Comparison of ENCODE assay signal across 16 cellular contexts in the genomic region with DNA sequence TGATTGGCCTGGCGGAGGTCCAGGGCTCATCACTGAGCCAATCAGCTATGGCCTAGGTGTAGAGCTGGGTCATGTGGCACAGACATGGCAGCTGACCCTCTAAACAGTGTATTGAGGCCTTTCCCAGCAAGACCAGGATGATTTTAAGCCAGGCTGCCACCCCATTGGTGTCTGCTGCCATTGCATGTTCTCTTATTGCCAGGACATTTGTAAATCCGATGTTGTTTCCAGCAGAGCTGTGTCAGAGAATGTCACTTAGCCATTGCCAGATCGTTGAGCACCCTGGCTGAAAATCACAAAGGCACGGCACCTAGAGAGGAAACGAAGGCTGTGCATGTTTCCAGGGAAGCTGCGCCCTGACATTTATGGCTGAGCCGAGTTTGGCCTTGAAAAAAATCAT. TPM values are rescaled to one million over a fixed set of nuclear protein-coding genes. Genes with fewer than 3 reads are reported as not detected.
DNase-seq lines count a peak whose midpoint lies in the region; ATAC-seq and TF ChIP-seq lines count a peak whose summit lies in the region.
"Had no signal": no experiment of that assay in that cellular context is flagged by ENCODE, and none has a peak within 500 bp of the region (broad histone marks: within the 10 kb centered on the region; RNA-seq: fewer than 3 reads in every experiment).

No MANE protein-coding gene starts in this region.

- H2BK120ac ChIP-seq in trophoblast cell (ENCODE audit: insufficient read depth, low read length, poor library complexity), result no peak overlapping the region

- TF ChIP-seq POLR2A in adrenal gland (IDR thresholded peaks at IDR 0.05), result no peak

- no peaks in the 10 kb centered on the region for H3K79me1 ChIP-seq in trophoblast cell (ENCODE audit: low read length)

- H3K9me3 ChIP-seq in skeletal muscle tissue (ENCODE audit: control insufficient read depth in 3 of 3, low read length in 3 of 3) (no peaks in the 10 kb centered on the region), trophoblast cell (ENCODE audit: insufficient read depth, low read depth, low read length) (no peaks in the 10 kb centered on the region), adrenal gland (replicated peaks in 1 of 3) (no peaks in the 10 kb centered on the region)

- H3K27ac ChIP-seq in skeletal muscle tissue (ENCODE audit: low read depth, low read length) (peak overlapping the region; percentile 22), trophoblast cell (ENCODE audit: low read depth, low read length) (no peak overlapping the region), adrenal gland (no peak overlapping the region)
- H3K27ac ChIP-seq: BLaER1 treated with 17β-estradiol and CSF1 and Interleukin-3, amounts not matched to agents 10 nM and 100 nM; HL-60 had no signal

- no peak overlapping the region for H3K18ac ChIP-seq in trophoblast cell (ENCODE audit: low read length)

- TF ChIP-seq CTCF in GM13977 (IDR thresholded peaks at IDR 0.05; ENCODE audit: extremely low read depth, insufficient read depth, missing control alignments) (no peak), adrenal gland (IDR thresholded peaks at IDR 0.05) (no peak)

- H4K8ac ChIP-seq in trophoblast cell (ENCODE audit: low read depth, low read length), result no peak overlapping the region

- no peak overlapping the region for H3K4me2 ChIP-seq in trophoblast cell (ENCODE audit: low read length)

- no peak overlapping the region for H3K23ac ChIP-seq in trophoblast cell (ENCODE audit: low read length)

- no peak overlapping the region for H4K91ac ChIP-seq in trophoblast cell (ENCODE audit: low read depth, low read length)

- H2BK5ac ChIP-seq in trophoblast cell (ENCODE audit: low read depth, low read length, poor library complexity), result no peak overlapping the region

- peak overlapping the region in 2 of 3 donors; percentile 16 to 26 for H3K9ac ChIP-seq in skeletal muscle tissue (ENCODE audit: low read depth in 1 of 3, low read length in 3 of 3)
- no peak overlapping the region for H3K9ac ChIP-seq in trophoblast cell (ENCODE audit: low read length)
- H3K9ac ChIP-seq: BLaER1 treated with 17β-estradiol and CSF1 and Interleukin-3, amounts not matched to agents 10 nM and 100 nM had no signal

- no peak overlapping the region for H3K14ac ChIP-seq in trophoblast cell (ENCODE audit: low read length)

- no peak overlapping the region for H2AFZ ChIP-seq in trophoblast cell (ENCODE audit: insufficient read depth, low read length, poor library complexity)

- H3K27me3 ChIP-seq in skeletal muscle tissue (ENCODE audit: control insufficient read depth in 3 of 3, insufficient read depth in 3 of 3, low read length in 3 of 3), result no peaks in the 10 kb centered on the region
- no peaks in the 10 kb centered on the region for H3K27me3 ChIP-seq in trophoblast cell (ENCODE audit: insufficient read depth, low read length)
- no peaks in the 10 kb centered on the region for H3K27me3 ChIP-seq in adrenal gland
- H3K27me3 ChIP-seq: BLaER1 treated with 17β-estradiol and CSF1 and Interleukin-3, amounts not matched to agents 10 nM and 100 nM had no signal

- H3K4me3 ChIP-seq in skeletal muscle tissue (ENCODE audit: low read length in 3 of 3) (no peak overlapping the region), trophoblast cell (ENCODE audit: low read depth, low read length) (no peak overlapping the region), adrenal gland (no peak overlapping the region)
- H3K4me3 ChIP-seq: BLaER1 treated with 17β-estradiol and CSF1 and Interleukin-3, amounts not matched to agents 10 nM and 100 nM had no signal

- H3K4me1 ChIP-seq in skeletal muscle tissue (ENCODE audit: control insufficient read depth in 3 of 3, insufficient read depth in 3 of 3, low read length in 3 of 3) (peaks cover 38 to 62% (median 55%) of the 10 kb centered on the region in 3 donors), trophoblast cell (ENCODE audit: control insufficient read depth in 1 of 2, insufficient read depth in 2 of 2, low read length in 2 of 2) (no peaks in the 10 kb centered on the region), adrenal gland (replicated peaks in 1 of 2) (no peaks in the 10 kb centered on the region)

- ATAC-seq in Right ventricle myocardium superior (ENCODE audit: poor library complexity) (peak; percentile 75), left ventricle myocardium superior (peak; percentile 76)

- H3K79me2 ChIP-seq in trophoblast cell (ENCODE audit: control insufficient read depth, insufficient read depth, low read length, poor library complexity), result no peaks in the 10 kb centered on the region

- no CpG with 5 or more reads among the region's 7 CpGs for WGBS in trophoblast cell (ENCODE audit: extremely low coverage, insufficient coverage, insufficient read length)
- 41 to 64% (median 48%) methylated on average over 4 to 7 of the region's 7 CpGs for WGBS in adrenal gland, 4 donors

- no peak overlapping the region for H4K12ac ChIP-seq in trophoblast cell (ENCODE audit: low read depth, low read length)

- DNase-seq in NCI-H82 (lab: John Stamatoyannopoulos, UW) (peak; percentile 79), Right ventricle myocardium superior (no peak), left ventricle myocardium superior (peak; percentile 35), GM13977 (ENCODE audit: low spot score) (no peak), trophoblast cell (no peak), adrenal gland (no peak)
- DNase-seq: ACHN; CD4-positive, CD25-positive, alpha-beta regulatory T cell; DMS53; HCEC 1CT; HFFc6 had no signal

- H2BK12ac ChIP-seq in trophoblast cell (ENCODE audit: low read length), result no peak overlapping the region

- intact Hi-C loops in Right ventricle myocardium superior (cut with DNase I), result no loop called here
- intact Hi-C loops in left ventricle myocardium superior (cut with micrococcal nuclease), result no loop called here
- intact Hi-C loops in adrenal gland (cut with DNase I), result no loop called here

- H3K36me3 ChIP-seq in skeletal muscle tissue (ENCODE audit: control insufficient read depth in 3 of 3, insufficient read depth in 3 of 3, low read length in 3 of 3) (no peaks in the 10 kb centered on the region), trophoblast cell (ENCODE audit: control insufficient read depth in 1 of 2, insufficient read depth in 2 of 2, low read length in 2 of 2) (no peaks in the 10 kb centered on the region), adrenal gland (replicated peaks in 1 of 2) (no peaks in the 10 kb centered on the region)
- H3K36me3 ChIP-seq: BLaER1 treated with 17β-estradiol and CSF1 and Interleukin-3, amounts not matched to agents 10 nM and 100 nM had no signal

- H3K4ac ChIP-seq in trophoblast cell (ENCODE audit: low read depth, low read length), result no peak overlapping the region

- no peak overlapping the region for H2AK5ac ChIP-seq in trophoblast cell (ENCODE audit: low read length)

- in situ Hi-C loops in GM13977 (cut with MboI; ENCODE audit: low pct_unique_long_range_greater_than_20kb, low sequenced_read_pairs, unreplicated experiment), result no loop called here

RNA-seq across cellular contexts. Expression of a gene that starts 33.4 kb away (rescaled TPM):
- total RNA-seq in Right ventricle myocardium superior, result 70.2 TPM
- total RNA-seq in left ventricle myocardium superior, result 79.4 TPM
- 26.1 TPM for total RNA-seq in skeletal muscle tissue
- 0.15 and 0.19 TPM in 2 replicates for polyA plus RNA-seq in trophoblast cell (2013)
- total RNA-seq in adrenal gland, result 1 to 10 TPM in 2 of 8 donors, under 1 TPM in 2, not detected in 4; 0.19 to 1.9 (median 1.1) TPM
- polyA plus RNA-seq in adrenal gland, result under 1 TPM; 0.27 to 0.64 (median 0.53) TPM
- total RNA-seq: A172; CD4-positive, CD25-positive, alpha-beta regulatory T cell; H4; HFFc6 had no signal
- polyA plus RNA-seq: CD4-positive, CD25-positive, alpha-beta regulatory T cell had no signal

Comparison
In these comparisons a context has a peak if more than half of its experiments do, and no peak if none do; other contexts are left out.
1. DNase-seq: peak in NCI-H82 (single experiment) and left ventricle myocardium superior (single experiment); none in Right ventricle myocardium superior (single experiment), GM13977 (single experiment), trophoblast cell (0 of 2) and adrenal gland (0 of 7).